Comparison of ENCODE assay signal across 9 cellular contexts in the genomic region with DNA sequence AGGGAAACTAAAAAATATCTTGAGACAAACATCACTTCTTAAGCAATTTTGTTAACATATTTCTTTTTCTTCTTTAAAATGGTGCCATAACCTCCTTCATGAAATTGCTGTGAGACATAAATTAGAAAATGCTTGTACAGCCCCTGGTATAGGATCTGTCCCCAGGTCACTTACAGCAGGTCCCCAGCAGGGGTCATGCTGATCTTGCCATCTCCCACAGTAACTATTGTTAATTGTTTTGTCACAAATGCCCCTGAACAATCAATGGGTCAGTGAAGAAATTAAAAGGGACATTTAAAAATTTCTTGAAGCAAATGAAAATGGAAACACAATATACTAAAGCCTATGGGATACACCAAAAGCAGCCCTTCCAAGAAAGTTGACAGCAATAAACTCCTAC.
DNase-seq lines count a peak whose midpoint lies in the region; ATAC-seq, FAIRE-seq and TF ChIP-seq lines count a peak whose summit lies in the region.
"Had no signal": no experiment of that assay in that cellular context is flagged by ENCODE, and none has a peak within 500 bp of the region (broad histone marks: within the 10 kb centered on the region; RNA-seq: fewer than 3 reads in every experiment).

No MANE protein-coding gene starts in this region.

- DNase-seq in BE2C (no peak), body of pancreas (no peak), NCI-H345 (lab: John Stamatoyannopoulos, UW) (no peak), mucosa of gallbladder (ENCODE audit: low spot score) (no peak)
- DNase-seq: sigmoid colon had no signal

- H3K27me3 ChIP-seq in BE2C (no peaks in the 10 kb centered on the region), body of pancreas (no peaks in the 10 kb centered on the region)
- H3K27me3 ChIP-seq: sigmoid colon had no signal

- peak; percentile 43 for FAIRE-seq in islet of Langerhans (lab: Jason Lieb, UNC)

- H3K36me3 ChIP-seq in BE2C (no peaks in the 10 kb centered on the region), body of pancreas (replicated peaks in 1 of 2; ENCODE audit: insufficient read depth in 1 of 2, low read depth in 2 of 2) (no peaks in the 10 kb centered on the region)
- H3K36me3 ChIP-seq: sigmoid colon had no signal

- H3K4me3 ChIP-seq in BE2C (ENCODE audit: low read depth, low read length) (no peak overlapping the region), body of pancreas (no peak overlapping the region)
- H3K4me3 ChIP-seq: sigmoid colon had no signal

- no peak for TF ChIP-seq POLR2A in body of pancreas (IDR thresholded peaks at IDR 0.05)

- TF ChIP-seq CTCF in BE2C (IDR thresholded peaks at IDR 0.05; ENCODE audit: low read depth, low read length) (peak; percentile 48), body of pancreas (IDR thresholded peaks at IDR 0.05) (peak in 2 of 7 experiments; percentile 4 to 11)

- H3K9me3 ChIP-seq in BE2C (no peaks in the 10 kb centered on the region), body of pancreas (peaks cover 0 to 8% (median 0%) of the 10 kb centered on the region in 3 donors)

- peak; percentile 71 for ATAC-seq in GM21526 (IDR thresholded peaks at IDR 0.05; ENCODE audit: low FRiP score, unreplicated experiment)
- 0 out of 3 replicates have a peak, but pooled peaks have one; percentile 45 for ATAC-seq in SK-N-SH treated with all-trans-retinoic acid at 6 μM for 48 hours
- ATAC-seq in body of pancreas: no peak
- ATAC-seq in GM18520 (IDR thresholded peaks at IDR 0.05; ENCODE audit: unreplicated experiment): no peak

- no peak overlapping the region for H3K27ac ChIP-seq in body of pancreas
- H3K27ac ChIP-seq: sigmoid colon had no signal

- intact Hi-C loops in body of pancreas (cut with DNase I): no loop called here

- no peaks in the 10 kb centered on the region for H3K4me1 ChIP-seq in BE2C
- H3K4me1 ChIP-seq in body of pancreas: no peaks in the 10 kb centered on the region
- H3K4me1 ChIP-seq: sigmoid colon had no signal

TF ChIP-seq in SK-N-SH treated with all-trans-retinoic acid at 6 μM for 48 hours, 23 proteins besides CTCF, POLR2A, EP300 and RAD21:
- TF ChIP-seq CSDC2 (CRISPR knock-in tag; IDR thresholded peaks at IDR 0.05): no peak
- no peak for TF ChIP-seq ZC3H10 (CRISPR knock-in tag; IDR thresholded peaks at IDR 0.05)
- TF ChIP-seq, protein P1, sequence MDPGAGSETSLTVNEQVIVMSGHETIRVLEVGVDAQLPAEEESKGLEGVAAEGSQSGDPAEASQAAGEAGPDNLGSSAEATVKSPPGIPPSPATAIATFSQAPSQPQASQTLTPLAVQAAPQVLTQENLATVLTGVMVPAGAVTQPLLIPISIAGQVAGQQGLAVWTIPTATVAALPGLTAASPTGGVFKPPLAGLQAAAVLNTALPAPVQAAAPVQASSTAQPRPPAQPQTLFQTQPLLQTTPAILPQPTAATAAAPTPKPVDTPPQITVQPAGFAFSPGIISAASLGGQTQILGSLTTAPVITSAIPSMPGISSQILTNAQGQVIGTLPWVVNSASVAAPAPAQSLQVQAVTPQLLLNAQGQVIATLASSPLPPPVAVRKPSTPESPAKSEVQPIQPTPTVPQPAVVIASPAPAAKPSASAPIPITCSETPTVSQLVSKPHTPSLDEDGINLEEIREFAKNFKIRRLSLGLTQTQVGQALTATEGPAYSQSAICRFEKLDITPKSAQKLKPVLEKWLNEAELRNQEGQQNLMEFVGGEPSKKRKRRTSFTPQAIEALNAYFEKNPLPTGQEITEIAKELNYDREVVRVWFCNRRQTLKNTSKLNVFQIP (CRISPR knock-in tag; IDR thresholded peaks at IDR 0.05; ENCODE audit: borderline replicate concordance, low read depth): no peak
- TF ChIP-seq ZNF8 (CRISPR knock-in tag; IDR thresholded peaks at IDR 0.05): no peak
- TF ChIP-seq, protein P2, sequence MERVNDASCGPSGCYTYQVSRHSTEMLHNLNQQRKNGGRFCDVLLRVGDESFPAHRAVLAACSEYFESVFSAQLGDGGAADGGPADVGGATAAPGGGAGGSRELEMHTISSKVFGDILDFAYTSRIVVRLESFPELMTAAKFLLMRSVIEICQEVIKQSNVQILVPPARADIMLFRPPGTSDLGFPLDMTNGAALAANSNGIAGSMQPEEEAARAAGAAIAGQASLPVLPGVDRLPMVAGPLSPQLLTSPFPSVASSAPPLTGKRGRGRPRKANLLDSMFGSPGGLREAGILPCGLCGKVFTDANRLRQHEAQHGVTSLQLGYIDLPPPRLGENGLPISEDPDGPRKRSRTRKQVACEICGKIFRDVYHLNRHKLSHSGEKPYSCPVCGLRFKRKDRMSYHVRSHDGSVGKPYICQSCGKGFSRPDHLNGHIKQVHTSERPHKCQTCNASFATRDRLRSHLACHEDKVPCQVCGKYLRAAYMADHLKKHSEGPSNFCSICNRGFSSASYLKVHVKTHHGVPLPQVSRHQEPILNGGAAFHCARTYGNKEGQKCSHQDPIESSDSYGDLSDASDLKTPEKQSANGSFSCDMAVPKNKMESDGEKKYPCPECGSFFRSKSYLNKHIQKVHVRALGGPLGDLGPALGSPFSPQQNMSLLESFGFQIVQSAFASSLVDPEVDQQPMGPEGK (CRISPR knock-in tag; IDR thresholded peaks at IDR 0.05; ENCODE audit: borderline replicate concordance): no peak
- TF ChIP-seq TOX (CRISPR knock-in tag; IDR thresholded peaks at IDR 0.05; ENCODE audit: borderline replicate concordance): no peak
- no peak for TF ChIP-seq OSR1 (CRISPR knock-in tag; IDR thresholded peaks at IDR 0.05)
- TF ChIP-seq ESRRG (CRISPR knock-in tag; IDR thresholded peaks at IDR 0.05): no peak
- TF ChIP-seq CREB5 (CRISPR knock-in tag; IDR thresholded peaks at IDR 0.05; ENCODE audit: low read depth): no peak
- no peak for TF ChIP-seq BACH2 (CRISPR knock-in tag; IDR thresholded peaks at IDR 0.05; ENCODE audit: borderline replicate concordance)
- no peak for TF ChIP-seq ZFP3 (CRISPR knock-in tag; IDR thresholded peaks at IDR 0.05)
- no peak for TF ChIP-seq ZNF565 (CRISPR knock-in tag; conservative IDR thresholded peaks at IDR 0.05; ENCODE audit: low read depth)
- no peak for TF ChIP-seq ZNF70 (CRISPR knock-in tag; IDR thresholded peaks at IDR 0.05)
- no peak for TF ChIP-seq CSRNP3 (CRISPR knock-in tag; IDR thresholded peaks at IDR 0.05)
- TF ChIP-seq ZFP30 (CRISPR knock-in tag; IDR thresholded peaks at IDR 0.05): no peak
- TF ChIP-seq, protein P3, sequence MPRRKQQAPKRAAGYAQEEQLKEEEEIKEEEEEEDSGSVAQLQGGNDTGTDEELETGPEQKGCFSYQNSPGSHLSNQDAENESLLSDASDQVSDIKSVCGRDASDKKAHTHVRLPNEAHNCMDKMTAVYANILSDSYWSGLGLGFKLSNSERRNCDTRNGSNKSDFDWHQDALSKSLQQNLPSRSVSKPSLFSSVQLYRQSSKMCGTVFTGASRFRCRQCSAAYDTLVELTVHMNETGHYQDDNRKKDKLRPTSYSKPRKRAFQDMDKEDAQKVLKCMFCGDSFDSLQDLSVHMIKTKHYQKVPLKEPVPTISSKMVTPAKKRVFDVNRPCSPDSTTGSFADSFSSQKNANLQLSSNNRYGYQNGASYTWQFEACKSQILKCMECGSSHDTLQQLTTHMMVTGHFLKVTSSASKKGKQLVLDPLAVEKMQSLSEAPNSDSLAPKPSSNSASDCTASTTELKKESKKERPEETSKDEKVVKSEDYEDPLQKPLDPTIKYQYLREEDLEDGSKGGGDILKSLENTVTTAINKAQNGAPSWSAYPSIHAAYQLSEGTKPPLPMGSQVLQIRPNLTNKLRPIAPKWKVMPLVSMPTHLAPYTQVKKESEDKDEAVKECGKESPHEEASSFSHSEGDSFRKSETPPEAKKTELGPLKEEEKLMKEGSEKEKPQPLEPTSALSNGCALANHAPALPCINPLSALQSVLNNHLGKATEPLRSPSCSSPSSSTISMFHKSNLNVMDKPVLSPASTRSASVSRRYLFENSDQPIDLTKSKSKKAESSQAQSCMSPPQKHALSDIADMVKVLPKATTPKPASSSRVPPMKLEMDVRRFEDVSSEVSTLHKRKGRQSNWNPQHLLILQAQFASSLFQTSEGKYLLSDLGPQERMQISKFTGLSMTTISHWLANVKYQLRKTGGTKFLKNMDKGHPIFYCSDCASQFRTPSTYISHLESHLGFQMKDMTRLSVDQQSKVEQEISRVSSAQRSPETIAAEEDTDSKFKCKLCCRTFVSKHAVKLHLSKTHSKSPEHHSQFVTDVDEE (CRISPR knock-in tag; IDR thresholded peaks at IDR 0.05): no peak
- TF ChIP-seq ARNTL (CRISPR knock-in tag; IDR thresholded peaks at IDR 0.05; ENCODE audit: borderline replicate concordance, low read depth): no peak
- TF ChIP-seq GLIS3 (CRISPR knock-in tag; IDR thresholded peaks at IDR 0.05): no peak

Comparison
In these comparisons a context has a peak if more than half of its experiments do, and no peak if none do; other contexts are left out.
1. ATAC-seq: peak in GM21526 (single experiment) and SK-N-SH treated with all-trans-retinoic acid at 6 μM for 48 hours (single experiment); none in body of pancreas (single experiment) and GM18520 (single experiment).